ENCODE assay signal across 9 cellular contexts in genomic region chr3:189563841-189564563, GRCh38.
DNase-seq lines count a peak whose midpoint lies in the region; ATAC-seq and TF ChIP-seq lines count a peak whose summit lies in the region.
"Had no signal": no experiment of that assay in that cellular context is flagged by ENCODE, and none has a peak within 500 bp of the region (broad histone marks: within the 10 kb centered on the region; RNA-seq: fewer than 3 reads in every experiment).

No MANE protein-coding gene starts in this region.

- H3K4me1 ChIP-seq in SK-N-SH (ENCODE audit: control insufficient read depth in 1 of 2, insufficient read depth in 2 of 2, low read depth in 1 of 2, low read length in 1 of 2): no peaks in the 10 kb centered on the region

- no peaks in the 10 kb centered on the region; the same call in 1 of the 2 replicates for H3K27me3 ChIP-seq in SK-N-SH (ENCODE audit: insufficient read depth)
- H3K27me3 ChIP-seq: cardiac muscle cell had no signal

- CTCF ChIA-PET in SK-N-SH (lab: Yijun Ruan, JAX): no interaction called here

- no peak overlapping the region for H3K27ac ChIP-seq in SK-N-SH (ENCODE audit: low read depth in 2 of 2, low read length in 1 of 2)
- H3K27ac ChIP-seq: cardiac muscle cell had no signal

- H3K9ac ChIP-seq in SK-N-SH: no peak overlapping the region

- no peaks in the 10 kb centered on the region for H3F3A ChIP-seq in SK-N-SH (replicated peaks; ENCODE audit: insufficient read depth)

- no peak overlapping the region for H2AFZ ChIP-seq in SK-N-SH (ENCODE audit: low read depth)

- H3K4me3 ChIP-seq in foreskin fibroblast (ENCODE audit: low read depth in 1 of 2, low read length in 2 of 2) (no peak overlapping the region), SK-N-SH (ENCODE audit: low read depth in 2 of 2, low read length in 1 of 2) (no peak overlapping the region)
- H3K4me3 ChIP-seq: cardiac muscle cell had no signal

- TF ChIP-seq EP300 in SK-N-SH (IDR thresholded peaks at IDR 0.05; ENCODE audit: borderline replicate concordance in 1 of 2, low read depth in 1 of 2, low read length in 1 of 2): no peak

- peak; percentile 94 for ATAC-seq in HG03060 (IDR thresholded peaks at IDR 0.05; ENCODE audit: low read depth, unreplicated experiment)

- POLR2A ChIA-PET in SK-N-SH (lab: Yijun Ruan, JAX): no interaction called here

- H3K4me2 ChIP-seq in SK-N-SH: no peak overlapping the region

- no peak for TF ChIP-seq RAD21 in SK-N-SH (IDR thresholded peaks at IDR 0.05; ENCODE audit: low read length)

- H4K20me1 ChIP-seq in SK-N-SH (ENCODE audit: insufficient read depth): no peaks in the 10 kb centered on the region

- H3K9me2 ChIP-seq in SK-N-SH: no peaks in the 10 kb centered on the region

- H3K9me3 ChIP-seq in SK-N-SH: no peaks in the 10 kb centered on the region

- H3K36me3 ChIP-seq in SK-N-SH (replicated peaks in 1 of 2; ENCODE audit: control insufficient read depth in 1 of 2, insufficient read depth in 2 of 2, low read length in 1 of 2): no peaks in the 10 kb centered on the region
- H3K36me3 ChIP-seq: cardiac muscle cell had no signal

- TF ChIP-seq CTCF in foreskin fibroblast (IDR thresholded peaks at IDR 0.05; ENCODE audit: low read depth, low read length) (no peak), SK-N-SH (IDR thresholded peaks at IDR 0.05) (no peak)

- peak; percentile 10 to 25 for DNase-seq in stimulated activated CD4-positive, alpha-beta T cell treated with anti-CD3 and anti-CD28 coated beads, Interleukin-15, amount 100 ng/mL, for 48 hours (ENCODE audit: low read depth in 2 of 2)
- no peak for DNase-seq in stimulated activated CD4-positive, alpha-beta T cell treated with anti-CD3 and anti-CD28 coated beads, Interleukin-4, amount 100 ng/mL, for 4 hours
- DNase-seq in RPMI8226: peak; percentile 16
- peak; percentile 18 to 53 for DNase-seq in foreskin fibroblast
- DNase-seq in SK-N-SH: no peak
- DNase-seq in OCI-M1 (lab: John Stamatoyannopoulos, UW): no peak
- DNase-seq in NCI-H446 (lab: John Stamatoyannopoulos, UW): no peak

- H3K79me2 ChIP-seq in SK-N-SH (ENCODE audit: insufficient read depth): no peaks in the 10 kb centered on the region

- WGBS in SK-N-SH (ENCODE audit: low lambda C conversion rate): 6% methylated on average over 6 of the region's 6 CpGs

TF ChIP-seq in SK-N-SH, 30 proteins besides CTCF, POLR2A, EP300 and RAD21:
- TF ChIP-seq TAF1 (IDR thresholded peaks at IDR 0.05; ENCODE audit: borderline replicate concordance, low read depth, low read length) (no peak), NRF1 (IDR thresholded peaks at IDR 0.05; ENCODE audit: low read depth, low read length) (no peak), FOSL2 (IDR thresholded peaks at IDR 0.05; ENCODE audit: borderline replicate concordance, low read depth) (no peak), MAX (IDR thresholded peaks at IDR 0.05; ENCODE audit: low read depth) (no peak), IRF3 (IDR thresholded peaks at IDR 0.05; ENCODE audit: low read depth, low read length) (no peak), POLR2AphosphoS5 (IDR thresholded peaks at IDR 0.05; ENCODE audit: low read depth, low read length) (no peak), NFIC (IDR thresholded peaks at IDR 0.05; ENCODE audit: borderline replicate concordance) (no peak)

Comparison
In these comparisons a context has a peak if more than half of its experiments do, and no peak if none do; other contexts are left out.
1. DNase-seq: peak in stimulated activated CD4-positive, alpha-beta T cell treated with anti-CD3 and anti-CD28 coated beads, Interleukin-15, amount 100 ng/mL, for 48 hours (2 of 2), RPMI8226 (single experiment) and foreskin fibroblast (2 of 2); none in stimulated activated CD4-positive, alpha-beta T cell treated with anti-CD3 and anti-CD28 coated beads, Interleukin-4, amount 100 ng/mL, for 4 hours (0 of 2), SK-N-SH (single experiment), OCI-M1 (single experiment) and NCI-H446 (0 of 2).